In genomic region chr3:65995030-65995429, GRCh38 we compare ENCODE assay signal across 13 cellular contexts. TPM values are rescaled to one million over a fixed set of nuclear protein-coding genes. Genes with fewer than 3 reads are reported as not detected.
DNase-seq lines count a peak whose midpoint lies in the region; ATAC-seq and TF ChIP-seq lines count a peak whose summit lies in the region.
"Had no signal": no experiment of that assay in that cellular context is flagged by ENCODE, and none has a peak within 500 bp of the region (broad histone marks: within the 10 kb centered on the region; RNA-seq: fewer than 3 reads in every experiment).

No MANE protein-coding gene starts in this region.

- TF ChIP-seq CTCF in choroid plexus epithelial cell (conservative IDR thresholded peaks at IDR 0.05; ENCODE audit: low read depth, low read length): no peak
- TF ChIP-seq CTCF in GM10266 (IDR thresholded peaks at IDR 0.05; ENCODE audit: control insufficient read depth, insufficient read depth, low read depth, missing control alignments): no peak

- in situ Hi-C loops in Caki2 (cut with HindIII; ENCODE audit: low pct_unique_long_range_greater_than_20kb, low sequenced_read_pairs): no loop called here

- ATAC-seq in GM19324 (IDR thresholded peaks at IDR 0.05; ENCODE audit: low FRiP score, unreplicated experiment): no peak
- ATAC-seq: stimulated activated naive CD8-positive, alpha-beta T cell treated with anti-CD3 and anti-CD28 coated beads, Interleukin-15, amount 100 ng/mL, for 72 hours had no signal

- DNase-seq in Caki2 (ENCODE audit: low read depth) (peak; percentile 7), NCI-H226 (peak; percentile 31), choroid plexus epithelial cell (ENCODE audit: low read depth) (peak; percentile 74), lung microvascular endothelial cell (ENCODE audit: low read depth in 2 of 2) (peak; percentile 48 to 74), GM10266 (ENCODE audit: extremely low spot score) (no peak), NCI-H2196 (lab: John Stamatoyannopoulos, UW; ENCODE audit: unreplicated experiment) (no peak)
- no peak for DNase-seq in effector CD4-positive, alpha-beta T cell
- DNase-seq: activated CD4-positive, alpha-beta T cell treated with anti-CD3 and anti-CD28 coated beads for 4 hours; AML-193; NCI-H1930; stimulated activated naive CD8-positive, alpha-beta T cell treated with anti-CD3 and anti-CD28 coated beads, Interleukin-15, amount 100 ng/mL, for 72 hours; T-helper 1 cell had no signal

- H3K4me3 ChIP-seq in choroid plexus epithelial cell (ENCODE audit: low read depth, low read length): no peak overlapping the region

RNA-seq across cellular contexts. Expression of gene MAGI1, which starts 43.7 kb away (rescaled TPM):
- total RNA-seq in Caki2 (2014; rRNA removed; shearing (Covaris generic); ENCODE audit: low replicate concordance): 0.88 and 1.3 TPM in 2 replicates
- total RNA-seq in lung microvascular endothelial cell: 36.6 and 76.4 TPM in 2 replicates

Comparison
In these comparisons a context has a peak if more than half of its experiments do, and no peak if none do; other contexts are left out.
1. DNase-seq: peak in Caki2 (single experiment), NCI-H226 (single experiment), choroid plexus epithelial cell (single experiment) and lung microvascular endothelial cell (2 of 2); none in effector CD4-positive, alpha-beta T cell (single experiment), GM10266 (single experiment) and NCI-H2196 (single experiment).
2. RNA of gene MAGI1, which starts 43.7 kb away (total RNA-seq): 36.6 to 76.4 TPM in lung microvascular endothelial cell; 0.88 to 1.3 TPM in Caki2; every median in the first group is over 10 times any median in the second.